Comparison of ENCODE assay signal across 23 cellular contexts in genomic region chr19:41134616-41135015, GRCh38. TPM values are rescaled to one million over a fixed set of nuclear protein-coding genes. Genes with fewer than 3 reads are reported as not detected.
DNase-seq lines count a peak whose midpoint lies in the region; ATAC-seq and TF ChIP-seq lines count a peak whose summit lies in the region.
"Had no signal": no experiment of that assay in that cellular context is flagged by ENCODE, and none has a peak within 500 bp of the region (broad histone marks: within the 10 kb centered on the region; RNA-seq: fewer than 3 reads in every experiment).

No MANE protein-coding gene starts in this region.

- no peak overlapping the region for H3K23ac ChIP-seq in H9 (ENCODE audit: insufficient read length, low read depth, low read length)
- peak overlapping the region; percentile 43 for H3K23ac ChIP-seq in neuronal stem cell (ENCODE audit: low read depth, low read length, poor library complexity)

- H3K9me3 ChIP-seq in H9 (ENCODE audit: control insufficient read depth, low read depth, low read length): no peaks in the 10 kb centered on the region
- no peaks in the 10 kb centered on the region for H3K9me3 ChIP-seq in neuronal stem cell (replicated peaks in 1 of 2; ENCODE audit: control insufficient read depth in 2 of 2, insufficient read depth in 1 of 2, low read depth in 1 of 2, low read length in 2 of 2)
- H3K9me3 ChIP-seq in sigmoid colon: no peaks in the 10 kb centered on the region
- H3K9me3 ChIP-seq in heart left ventricle: no peaks in the 10 kb centered on the region
- H3K9me3 ChIP-seq: esophagus muscularis mucosa, tibial nerve had no signal

- H3K4me3 Mint-ChIP-seq in T-helper 2 cell treated with Interferon-gamma antibody and Interleukin-4, amounts not matched to agents 5 μg/mL and 100 μg/mL, for 36 hours: peak overlapping the region; percentile 44
- H3K4me3 Mint-ChIP-seq in H9: peak overlapping the region; percentile 72 to 83; a peak in 3 of 5 replicates
- peak overlapping the region; percentile 81 to 87 for H3K4me3 Mint-ChIP-seq in effector memory CD8-positive, alpha-beta T cell

- H2BK12ac ChIP-seq in H9 (ENCODE audit: insufficient read length, low read depth, low read length) (no peak overlapping the region), neuronal stem cell (ENCODE audit: low read length) (no peak overlapping the region)

- no peak for ATAC-seq in effector memory CD8-positive, alpha-beta T cell (replicated peaks)
- no peak for ATAC-seq in heart left ventricle

- H3K79me2 ChIP-seq in H9 (ENCODE audit: insufficient read depth, low read length): no peaks in the 10 kb centered on the region

- no peaks in the 10 kb centered on the region for H4K20me1 ChIP-seq in H9 (ENCODE audit: control insufficient read depth, insufficient read depth, insufficient read length)

- H3K4me1 Mint-ChIP-seq in T-helper 2 cell treated with Interferon-gamma antibody and Interleukin-4, amounts not matched to agents 5 μg/mL and 100 μg/mL, for 36 hours (ENCODE audit: low read depth): peaks cover 5% of the 10 kb centered on the region
- peaks cover 18 to 41% of the 10 kb centered on the region in 2 experiments for H3K4me1 Mint-ChIP-seq in H9
- H3K4me1 Mint-ChIP-seq in effector memory CD8-positive, alpha-beta T cell (ENCODE audit: low read depth in 2 of 2): peaks cover 12 to 16% of the 10 kb centered on the region in 2 donors

- H3K79me1 ChIP-seq in H9 (ENCODE audit: insufficient read depth, low read depth, low read length, poor library complexity, severe bottlenecking) (no peaks in the 10 kb centered on the region), neuronal stem cell (ENCODE audit: low read depth, low read length) (no peaks in the 10 kb centered on the region)

- H3K4ac ChIP-seq in H9 (ENCODE audit: low read depth, low read length) (no peak overlapping the region), neuronal stem cell (ENCODE audit: low read length) (no peak overlapping the region)

- H4K91ac ChIP-seq in H9 (ENCODE audit: insufficient read length, low read depth, low read length) (no peak overlapping the region), neuronal stem cell (ENCODE audit: low read depth, low read length, poor library complexity) (no peak overlapping the region)

- TF ChIP-seq CTCF in H9 (conservative IDR thresholded peaks at IDR 0.05) (no peak), sigmoid colon (IDR thresholded peaks at IDR 0.05) (no peak), heart left ventricle (IDR thresholded peaks at IDR 0.05) (no peak)

- H3K36me3 ChIP-seq in neuronal stem cell (replicated peaks in 1 of 2; ENCODE audit: control insufficient read depth in 2 of 2, insufficient read depth in 2 of 2, low read length in 2 of 2): no peaks in the 10 kb centered on the region
- no peaks in the 10 kb centered on the region for H3K36me3 ChIP-seq in sigmoid colon
- no peaks in the 10 kb centered on the region for H3K36me3 ChIP-seq in heart left ventricle
- H3K36me3 ChIP-seq: esophagus muscularis mucosa, tibial nerve had no signal

- no peaks in the 10 kb centered on the region for H3K4me1 ChIP-seq in H9 (ENCODE audit: insufficient read depth, low read length)
- peaks cover 0 to 2% of the 10 kb centered on the region in 2 donors for H3K4me1 ChIP-seq in neuronal stem cell (ENCODE audit: control insufficient read depth in 2 of 2, insufficient read depth in 1 of 2, low read depth in 1 of 2, low read length in 2 of 2)
- peaks cover 0 to 31% (median 7%) of the 10 kb centered on the region in 4 donors for H3K4me1 ChIP-seq in sigmoid colon
- peaks cover 0 to 11% (median 0%) of the 10 kb centered on the region in 12 donors for H3K4me1 ChIP-seq in heart left ventricle

- intact Hi-C loops in sigmoid colon (cut with DNase I) (no loop called here), heart left ventricle (cut with DNase I) (loop anchor here in 1 of 10 donors (10.0 kb wide), 1 partner anchor 170 kb away; no protein-coding TSS in a partner anchor)

- H2BK5ac ChIP-seq in H9 (ENCODE audit: insufficient read length, low read length) (no peak overlapping the region), neuronal stem cell (ENCODE audit: low read length) (no peak overlapping the region)

- no peak for TF ChIP-seq EP300 in sigmoid colon (IDR thresholded peaks at IDR 0.05)

- no peak overlapping the region for H3K4me2 ChIP-seq in H9 (ENCODE audit: insufficient read depth, insufficient read length, low read length)
- H3K4me2 ChIP-seq in neuronal stem cell (ENCODE audit: insufficient read depth, low read length, poor library complexity, severe bottlenecking): peak overlapping the region; percentile 18

- H3K18ac ChIP-seq in H9 (ENCODE audit: insufficient read length, low read depth, low read length) (no peak overlapping the region), neuronal stem cell (ENCODE audit: low read length) (peak overlapping the region; percentile 48)

- H3K23me2 ChIP-seq in H9 (ENCODE audit: insufficient read length, low read depth, low read length, poor library complexity, severe bottlenecking): peaks cover 3% of the 10 kb centered on the region

- H3K9ac ChIP-seq in H9 (ENCODE audit: extremely low read depth, insufficient read length, low read length) (no peak overlapping the region), neuronal stem cell (ENCODE audit: low read depth, low read length, poor library complexity) (no peak overlapping the region)

- H3T11ph ChIP-seq in H9 (ENCODE audit: low read length): no peak overlapping the region

- H2BK15ac ChIP-seq in H9 (ENCODE audit: low read depth, low read length) (no peak overlapping the region), neuronal stem cell (ENCODE audit: low read length) (no peak overlapping the region)

- H4K5ac ChIP-seq in H9 (ENCODE audit: insufficient read length, low read depth, low read length): no peak overlapping the region

- H3K27me3 ChIP-seq in H9 (ENCODE audit: insufficient read depth, low read length) (no peaks in the 10 kb centered on the region), neuronal stem cell (ENCODE audit: control insufficient read depth in 3 of 3, insufficient read depth in 3 of 3, low read depth in 1 of 3, low read length in 3 of 3) (peaks cover 0 to 20% (median 3%) of the 10 kb centered on the region in 3 experiments), sigmoid colon (no peaks in the 10 kb centered on the region), heart left ventricle (no peaks in the 10 kb centered on the region)
- H3K27me3 ChIP-seq: esophagus muscularis mucosa had no signal

- no peak for TF ChIP-seq POLR2A in sigmoid colon (IDR thresholded peaks at IDR 0.05)
- no peak for TF ChIP-seq POLR2A in heart left ventricle (IDR thresholded peaks at IDR 0.05)

- no peak overlapping the region for H3K56ac ChIP-seq in H9 (ENCODE audit: insufficient read length, low read depth, low read length)

- no peaks in the 10 kb centered on the region for H3K36me3 Mint-ChIP-seq in T-helper 2 cell treated with Interferon-gamma antibody and Interleukin-4, amounts not matched to agents 5 μg/mL and 100 μg/mL, for 36 hours (ENCODE audit: low read depth)
- no peaks in the 10 kb centered on the region for H3K36me3 Mint-ChIP-seq in H9 (ENCODE audit: insufficient read depth in 1 of 3, low read depth in 3 of 3)
- H3K36me3 Mint-ChIP-seq in effector memory CD8-positive, alpha-beta T cell (ENCODE audit: insufficient read depth): peaks cover 3% of the 10 kb centered on the region

- no peak overlapping the region for H3K27ac ChIP-seq in H9 (ENCODE audit: insufficient read length, low read depth, low read length)
- H3K27ac ChIP-seq in neuronal stem cell (replicated peaks; ENCODE audit: low read length): no peak overlapping the region
- no peak overlapping the region for H3K27ac ChIP-seq in sigmoid colon
- H3K27ac ChIP-seq in heart left ventricle: no peak overlapping the region
- H3K27ac ChIP-seq: C4-2B had no signal

- H3K9me3 Mint-ChIP-seq in T-helper 2 cell treated with Interferon-gamma antibody and Interleukin-4, amounts not matched to agents 5 μg/mL and 100 μg/mL, for 36 hours: no peaks in the 10 kb centered on the region
- H3K9me3 Mint-ChIP-seq in H9: no peaks in the 10 kb centered on the region; a peak in 1 of 5 replicates
- no peaks in the 10 kb centered on the region for H3K9me3 Mint-ChIP-seq in effector memory CD8-positive, alpha-beta T cell

- no peak overlapping the region for H2BK20ac ChIP-seq in H9 (ENCODE audit: low read depth, low read length, poor library complexity, severe bottlenecking)

- no CpG with 5 or more reads among the region's 20 CpGs for WGBS in H9 (ENCODE audit: extremely low coverage, insufficient read length, low lambda C conversion rate)
- no CpG with 5 or more reads among the region's 20 CpGs for WGBS in neuronal stem cell (ENCODE audit: extremely low coverage in 2 of 2, insufficient read length in 2 of 2, insufficient replicate concordance in 1 of 2), 2 donors
- WGBS in sigmoid colon, 2 donors: 88 to 93% methylated on average over 20 of the region's 20 CpGs
- WGBS in heart left ventricle, 4 donors: 85 to 96% (median 87%) methylated on average over 19 to 20 of the region's 20 CpGs

- peaks cover 41% of the 10 kb centered on the region for H3K27me3 Mint-ChIP-seq in T-helper 2 cell treated with Interferon-gamma antibody and Interleukin-4, amounts not matched to agents 5 μg/mL and 100 μg/mL, for 36 hours (ENCODE audit: low read depth)
- H3K27me3 Mint-ChIP-seq in H9 (ENCODE audit: low read depth): peaks cover 38% of the 10 kb centered on the region
- H3K27me3 Mint-ChIP-seq in effector memory CD8-positive, alpha-beta T cell: no peaks in the 10 kb centered on the region

- no peak overlapping the region for H3K14ac ChIP-seq in H9 (ENCODE audit: insufficient read depth, low read length)
- H3K14ac ChIP-seq in neuronal stem cell (ENCODE audit: low read length): peak overlapping the region; percentile 21

- H3K4me3 ChIP-seq in neuronal stem cell (ENCODE audit: low read length in 2 of 2) (no peak overlapping the region), sigmoid colon (no peak overlapping the region), heart left ventricle (no peak overlapping the region)

- no peak for DNase-seq in T-helper 2 cell treated with Interferon-gamma antibody and Interleukin-4, amounts not matched to agents 5 μg/mL and 100 μg/mL, for 36 hours (ENCODE audit: low spot score)
- DNase-seq in T-helper 2 cell (no peak), H9 (no peak), neuronal stem cell (ENCODE audit: low spot score) (no peak), CD1c-positive myeloid dendritic cell (ENCODE audit: extremely low spot score) (no peak), sigmoid colon (no peak), heart left ventricle (no peak)
- DNase-seq in effector memory CD8-positive, alpha-beta T cell: no peak
- DNase-seq: 8988T; activated CD4-positive, alpha-beta T cell treated with anti-CD3 and anti-CD28 coated beads for 4 hours; DND-41; NCI-H187 treated with DMSO at 0.1 percent for 48 hours; NCI-H510A treated with DMSO at 0.1 percent for 48 hours; SHP77; stimulated activated CD4-positive, alpha-beta T cell treated with anti-CD3 and anti-CD28 coated beads, Interleukin-4, amount 100 ng/mL, for 24 hours had no signal

- H4K8ac ChIP-seq in H9 (replicated peaks; ENCODE audit: insufficient read length, low read depth, low read length): no peak overlapping the region
- no peak overlapping the region for H4K8ac ChIP-seq in neuronal stem cell (ENCODE audit: low read depth, low read length)

- H2AK5ac ChIP-seq in H9 (ENCODE audit: insufficient read length, low read length): no peak overlapping the region
- H2AK5ac ChIP-seq in neuronal stem cell (ENCODE audit: low read depth, low read length): peak overlapping the region; percentile 81

- no peak overlapping the region for H2AFZ ChIP-seq in H9 (ENCODE audit: low read length)
- no peak overlapping the region for H2AFZ ChIP-seq in neuronal stem cell (ENCODE audit: low read length)

- no peak overlapping the region for H3K27ac Mint-ChIP-seq in T-helper 2 cell treated with Interferon-gamma antibody and Interleukin-4, amounts not matched to agents 5 μg/mL and 100 μg/mL, for 36 hours
- peak overlapping the region in 2 of 3 experiments; percentile 63 to 77; a peak in 2 of 7 replicates for H3K27ac Mint-ChIP-seq in H9
- peak overlapping the region; percentile 22 to 86 for H3K27ac Mint-ChIP-seq in effector memory CD8-positive, alpha-beta T cell

- no peak overlapping the region for H2BK120ac ChIP-seq in H9 (ENCODE audit: low read depth, low read length, poor library complexity, severe bottlenecking)
- no peak overlapping the region for H2BK120ac ChIP-seq in neuronal stem cell (ENCODE audit: low read depth, low read length)

RNA-seq across cellular contexts. Expression of gene CYP2F1, which starts 20.4 kb away (rescaled TPM):
- 0.63 TPM in 1 of 2 replicates, not detected in the other for total RNA-seq in H9 (2021)
- not detected for polyA plus RNA-seq in neuronal stem cell (2013, experiment 1 of 2)
- polyA plus RNA-seq in neuronal stem cell (2013, experiment 2 of 2): 0.03 TPM
- not detected for total RNA-seq in sigmoid colon
- not detected for polyA plus RNA-seq in sigmoid colon
- not detected for total RNA-seq in heart left ventricle
- polyA plus RNA-seq in heart left ventricle: not detected
- total RNA-seq: dermis microvascular lymphatic vessel endothelial cell, esophagus muscularis mucosa, glomerular endothelial cell, HepG2, mesenteric fat pad, omental fat pad, tibial nerve had no signal
- polyA plus RNA-seq: HepG2 had no signal

RNA-seq across cellular contexts. Expression of gene CYP2A13, which starts 46.4 kb away (rescaled TPM):
- total RNA-seq in H9 (2021) (0.63 and 0.72 TPM in 2 replicates), sigmoid colon (not detected), heart left ventricle (not detected)
- 0.03 TPM for polyA plus RNA-seq in neuronal stem cell (2013, experiment 1 of 2)
- 0.03 TPM for polyA plus RNA-seq in neuronal stem cell (2013, experiment 2 of 2)
- polyA plus RNA-seq in sigmoid colon (not detected), heart left ventricle (not detected)
- total RNA-seq: dermis microvascular lymphatic vessel endothelial cell, esophagus muscularis mucosa, glomerular endothelial cell, HepG2, mesenteric fat pad, omental fat pad, tibial nerve had no signal
- polyA plus RNA-seq: HepG2 had no signal

RNA-seq across cellular contexts. Expression of gene CYP2S1, which starts 58.4 kb away (rescaled TPM):
- 159 and 175 TPM in 2 replicates for total RNA-seq in H9 (2021)
- 8.6 TPM for polyA plus RNA-seq in neuronal stem cell (2013, experiment 1 of 2)
- polyA plus RNA-seq in neuronal stem cell (2013, experiment 2 of 2): 8.4 TPM
- total RNA-seq in sigmoid colon: 1 to 10 TPM in 2 of 4 donors, under 1 TPM in 2; 0.41 to 1.4 (median 0.80) TPM
- 10 to 100 TPM in 1 of 3 donors, 1 to 10 TPM in 2; 6.0 to 18.6 (median 8.6) TPM for polyA plus RNA-seq in sigmoid colon
- 1 to 10 TPM in 2 of 9 donors, under 1 TPM in 7; 0.18 to 3.8 (median 0.37) TPM for total RNA-seq in heart left ventricle
- polyA plus RNA-seq in heart left ventricle: under 1 TPM; 0.11 to 0.35 TPM

Comparison
In these comparisons a context has a peak if more than half of its experiments do, and no peak if none do; other contexts are left out.
1. RNA of gene CYP2S1, which starts 58.4 kb away (total RNA-seq): 159 to 175 TPM in H9; 0.41 to 1.4 TPM in sigmoid colon and 0.18 to 3.8 TPM in heart left ventricle; every median in the first group is over 10 times any median in the second.
2. Peak in every context shown above with its lines, with median percentiles within 50 percentile points of each other: H3K4me3 Mint-ChIP-seq.